ENCODE assay signal across 1 cellular context in the genomic region with DNA sequence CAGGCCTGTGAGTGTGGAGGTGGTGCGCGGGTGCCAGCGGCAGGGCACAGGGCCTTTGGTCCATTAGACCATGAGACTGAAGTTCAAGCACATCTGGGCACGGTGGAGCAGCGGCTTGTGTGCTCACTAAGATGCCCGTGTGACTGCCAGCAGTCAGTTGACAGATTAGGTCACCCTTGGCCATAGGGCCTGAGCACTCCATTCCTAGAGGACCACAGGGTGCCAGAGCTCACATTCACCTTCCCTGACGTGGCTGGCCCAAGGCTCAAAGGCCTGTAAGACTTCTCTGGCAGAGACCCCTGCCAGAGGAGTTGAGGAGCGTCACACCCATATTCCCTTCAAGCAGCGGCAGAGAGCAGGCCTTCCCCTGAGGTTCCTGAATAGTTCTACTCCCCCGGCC.
TF ChIP-seq lines count a peak whose summit lies in the region.

No MANE protein-coding gene starts in this region.

TF ChIP-seq in GM12878, 131 proteins besides CTCF, POLR2A, EP300 and RAD21:
- TF ChIP-seq FOXM1 (IDR thresholded peaks at IDR 0.05; ENCODE audit: low read depth, low read length) (no peak), EGR1 (IDR thresholded peaks at IDR 0.05; ENCODE audit: borderline replicate concordance in 1 of 2, low read depth in 2 of 2, low read length in 2 of 2) (no peak), NFXL1 (IDR thresholded peaks at IDR 0.05; ENCODE audit: borderline replicate concordance) (no peak), CUX1 (IDR thresholded peaks at IDR 0.05; ENCODE audit: insufficient replicate concordance, low read depth, low read length) (no peak), CHD1 (IDR thresholded peaks at IDR 0.05; ENCODE audit: low read depth, low read length) (no peak), SMAD1 (IDR thresholded peaks at IDR 0.05; ENCODE audit: low read depth, partially characterized antibody) (no peak), CEBPB (IDR thresholded peaks at IDR 0.05; ENCODE audit: borderline replicate concordance in 1 of 2, low read depth in 2 of 2, low read length in 2 of 2) (no peak), CREM (IDR thresholded peaks at IDR 0.05; ENCODE audit: low read depth) (no peak)
